Comparison of ENCODE assay signal across 30 cellular contexts in the genomic region with DNA sequence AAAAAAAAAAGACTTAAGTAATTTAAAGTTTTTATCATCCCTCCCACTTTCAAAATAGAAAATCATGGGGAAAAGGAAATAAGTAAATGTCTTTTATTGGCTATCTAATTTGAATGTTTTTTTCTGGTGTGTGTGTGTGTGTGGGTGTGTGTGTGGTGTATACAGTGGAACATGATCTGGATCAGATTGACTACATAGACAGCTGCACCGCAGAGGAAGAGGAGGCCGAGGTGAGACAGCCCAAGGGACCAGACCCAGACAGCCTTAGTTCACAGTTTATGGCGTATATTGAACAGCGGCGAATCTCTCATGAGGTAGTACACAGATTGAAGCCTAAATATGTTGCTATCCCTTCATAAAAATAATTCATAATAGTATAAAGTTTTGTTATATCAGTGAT. TPM values are rescaled to one million over a fixed set of nuclear protein-coding genes. Genes with fewer than 3 reads are reported as not detected.
DNase-seq lines count a peak whose midpoint lies in the region; ATAC-seq, FAIRE-seq and TF ChIP-seq lines count a peak whose summit lies in the region.
"Had no signal": no experiment of that assay in that cellular context is flagged by ENCODE, and none has a peak within 500 bp of the region (broad histone marks: within the 10 kb centered on the region; RNA-seq: fewer than 3 reads in every experiment).

No MANE protein-coding gene starts in this region.

- no peak overlapping the region for H2AFZ ChIP-seq in GM12878 (ENCODE audit: control insufficient read depth, low read depth, low read length)
- H2AFZ ChIP-seq in trophoblast cell (ENCODE audit: insufficient read depth, low read length, poor library complexity) = no peak overlapping the region

- in situ Hi-C loops in GM12878 (cut with MboI) = no loop called here

- TF ChIP-seq POLR2A in GM12878 (IDR thresholded peaks at IDR 0.05; ENCODE audit: low read depth, low read length) = no peak

- no TSS peak for BruUV-seq in GM12878 (replicated peaks; lab: Mats Ljungman, UMichigan)

- no peak overlapping the region for H3K4me3 ChIP-seq in HEK293 (ENCODE audit: low read depth, low read length)
- no peak overlapping the region for H3K4me3 ChIP-seq in GM12878
- H3K4me3 ChIP-seq in trophoblast cell (ENCODE audit: low read depth, low read length) = no peak overlapping the region
- no peak overlapping the region for H3K4me3 ChIP-seq in colonic mucosa
- H3K4me3 ChIP-seq: A549, esophagus squamous epithelium, Peyer's patch, prostate gland, thyroid gland had no signal

- no peak overlapping the region for H3K27ac ChIP-seq in HEK293 (ENCODE audit: extremely low read depth, low read depth, low read length)
- H3K27ac ChIP-seq in GM12878 (ENCODE audit: control insufficient read depth, insufficient read depth) = peak overlapping the region; percentile 30
- no peak overlapping the region for H3K27ac ChIP-seq in trophoblast cell (ENCODE audit: low read depth, low read length)
- no peak overlapping the region for H3K27ac ChIP-seq in colonic mucosa
- H3K27ac ChIP-seq: A549, esophagus squamous epithelium, neutrophil, Peyer's patch, prostate gland, thyroid gland had no signal

- H2AK5ac ChIP-seq in trophoblast cell (ENCODE audit: low read length) = no peak overlapping the region

- H3K4me2 ChIP-seq in GM12878 (ENCODE audit: control insufficient read depth, insufficient read depth) = no peak overlapping the region
- no peak overlapping the region for H3K4me2 ChIP-seq in trophoblast cell (ENCODE audit: low read length)
- H3K4me2 ChIP-seq: A549 had no signal

- H4K8ac ChIP-seq in trophoblast cell (ENCODE audit: low read depth, low read length) = no peak overlapping the region

- TF ChIP-seq RAD21 in GM12878 (IDR thresholded peaks at IDR 0.05; ENCODE audit: insufficient read depth, low read depth, low read length) = no peak

- no peaks in the 10 kb centered on the region for H3K79me2 ChIP-seq in GM12878 (ENCODE audit: control insufficient read depth, insufficient read depth, low read length)
- H3K79me2 ChIP-seq in trophoblast cell (ENCODE audit: control insufficient read depth, insufficient read depth, low read length, poor library complexity) = no peaks in the 10 kb centered on the region

- no peak overlapping the region for H3K23ac ChIP-seq in trophoblast cell (ENCODE audit: low read length)

- TF ChIP-seq EP300 in GM12878 (IDR thresholded peaks at IDR 0.05; ENCODE audit: borderline replicate concordance in 1 of 2, control insufficient read depth in 1 of 2, low read depth in 2 of 2, low read length in 2 of 2) = no peak

- H3K79me1 ChIP-seq in trophoblast cell (ENCODE audit: low read length) = no peaks in the 10 kb centered on the region

- H3K4me3 Mint-ChIP-seq in activated T-cell treated with anti-CD3 and anti-CD28 coated beads, Interleukin-2, amount 50 U/mL, for 24 hours = no peak overlapping the region
- peak overlapping the region; percentile 67 to 76 for H3K4me3 Mint-ChIP-seq in stimulated activated naive B cell treated with anti-CD40 and anti-IgM and Interleukin-4, amounts not matched to agents 10 μg/mL and 1 μg/mL and 100 μg/mL, for 72 hours
- H3K4me3 Mint-ChIP-seq: activated naive CD8-positive, alpha-beta T cell treated with anti-CD3 and anti-CD28 coated beads, Interleukin-2, amount 10 ng/mL, durations not matched to agents 7 days and 5 days; stimulated activated naive CD8-positive, alpha-beta T cell treated with anti-CD3 and anti-CD28 coated beads, Interleukin-15, amount 100 ng/mL, for 72 hours had no signal

- RAD21 ChIA-PET in GM12878 (lab: Charles Lee; ENCODE audit: unreplicated experiment) = no interaction called here

- 25% methylated on average over 5 of the region's 5 CpGs for WGBS in GM12878 (ENCODE audit: insufficient coverage, insufficient replicate concordance, low lambda C conversion rate, missing lambda C conversion rate)
- WGBS in trophoblast cell (ENCODE audit: extremely low coverage, insufficient coverage, insufficient read length) = no CpG with 5 or more reads among the region's 5 CpGs

- H3K4ac ChIP-seq in trophoblast cell (ENCODE audit: low read depth, low read length) = no peak overlapping the region

- H3K36me3 ChIP-seq in HEK293 (ENCODE audit: control insufficient read depth in 2 of 2, insufficient read depth in 1 of 2, low read length in 2 of 2) = peaks cover 21 to 68% of the 10 kb centered on the region in 2 experiments
- H3K36me3 ChIP-seq in GM12878 (ENCODE audit: control insufficient read depth in 2 of 2, insufficient read depth in 2 of 2, low read length in 1 of 2) = peaks cover 1 to 24% of the 10 kb centered on the region in 2 experiments
- peaks cover 20 to 27% of the 10 kb centered on the region in 2 experiments for H3K36me3 ChIP-seq in trophoblast cell (ENCODE audit: control insufficient read depth in 1 of 2, insufficient read depth in 2 of 2, low read length in 2 of 2)
- no peaks in the 10 kb centered on the region for H3K36me3 ChIP-seq in colonic mucosa

- H2BK12ac ChIP-seq in trophoblast cell (ENCODE audit: low read length) = no peak overlapping the region

- peak; percentile 49 for FAIRE-seq in GM12878 (lab: Jason Lieb, UNC)
- FAIRE-seq: A549, astrocyte, endometrium had no signal

- peak overlapping the region; percentile 33 for H3K27ac Mint-ChIP-seq in activated T-cell treated with anti-CD3 and anti-CD28 coated beads, Interleukin-2, amount 50 U/mL, for 24 hours
- H3K27ac Mint-ChIP-seq in stimulated activated naive B cell treated with anti-CD40 and anti-IgM and Interleukin-4, amounts not matched to agents 10 μg/mL and 1 μg/mL and 100 μg/mL, for 72 hours = peak overlapping the region; percentile 85
- H3K27ac Mint-ChIP-seq: activated naive CD8-positive, alpha-beta T cell treated with anti-CD3 and anti-CD28 coated beads, Interleukin-2, amount 10 ng/mL, durations not matched to agents 7 days and 5 days had no signal

- SMC1A ChIA-PET in GM12878 (lab: Charles Lee; ENCODE audit: uncharacterized antibody, unreplicated experiment) = no interaction called here

- H2BK5ac ChIP-seq in trophoblast cell (ENCODE audit: low read depth, low read length, poor library complexity) = no peak overlapping the region

- H4K20me1 ChIP-seq in GM12878 (ENCODE audit: control insufficient read depth, insufficient read depth) = no peaks in the 10 kb centered on the region

- H4K12ac ChIP-seq in trophoblast cell (ENCODE audit: low read depth, low read length) = no peak overlapping the region

- no peak overlapping the region for H3K14ac ChIP-seq in trophoblast cell (ENCODE audit: low read length)

- peaks cover 10% of the 10 kb centered on the region for H3K4me1 Mint-ChIP-seq in activated T-cell treated with anti-CD3 and anti-CD28 coated beads, Interleukin-2, amount 50 U/mL, for 24 hours (ENCODE audit: low read depth)
- H3K4me1 Mint-ChIP-seq in stimulated activated naive B cell treated with anti-CD40 and anti-IgM and Interleukin-4, amounts not matched to agents 10 μg/mL and 1 μg/mL and 100 μg/mL, for 72 hours = peaks cover 5 to 19% of the 10 kb centered on the region in 2 donors
- H3K4me1 Mint-ChIP-seq: stimulated activated naive CD8-positive, alpha-beta T cell treated with anti-CD3 and anti-CD28 coated beads, Interleukin-15, amount 100 ng/mL, for 72 hours had no signal

- TF ChIP-seq CTCF in HEK293 (tag by site-specific recombination; IDR thresholded peaks at IDR 0.05) (no peak), GM12878 (IDR thresholded peaks at IDR 0.05 in 2 of 3, conservative IDR thresholded peaks at IDR 0.05 in 1 of 3; ENCODE audit: control insufficient read depth in 2 of 3, extremely low read depth in 1 of 3, insufficient read depth in 1 of 3, low read depth in 3 of 3, low read length in 3 of 3) (no peak), colonic mucosa (IDR thresholded peaks at IDR 0.05) (no peak)

- no peaks in the 10 kb centered on the region for H3K9me3 Mint-ChIP-seq in activated T-cell treated with anti-CD3 and anti-CD28 coated beads, Interleukin-2, amount 50 U/mL, for 24 hours
- no peaks in the 10 kb centered on the region for H3K9me3 Mint-ChIP-seq in stimulated activated naive B cell treated with anti-CD40 and anti-IgM and Interleukin-4, amounts not matched to agents 10 μg/mL and 1 μg/mL and 100 μg/mL, for 72 hours
- H3K9me3 Mint-ChIP-seq: activated naive CD8-positive, alpha-beta T cell treated with anti-CD3 and anti-CD28 coated beads, Interleukin-2, amount 10 ng/mL, durations not matched to agents 7 days and 5 days; stimulated activated naive CD8-positive, alpha-beta T cell treated with anti-CD3 and anti-CD28 coated beads, Interleukin-15, amount 100 ng/mL, for 72 hours had no signal

- no peaks in the 10 kb centered on the region for H3K27me3 ChIP-seq in GM12878 (replicated peaks in 1 of 2; ENCODE audit: control insufficient read depth in 2 of 2, insufficient read depth in 2 of 2, low read length in 1 of 2)
- no peaks in the 10 kb centered on the region for H3K27me3 ChIP-seq in trophoblast cell (ENCODE audit: insufficient read depth, low read length)
- H3K27me3 ChIP-seq in colonic mucosa = no peaks in the 10 kb centered on the region
- H3K27me3 ChIP-seq: esophagus squamous epithelium, neutrophil, Peyer's patch, thyroid gland had no signal

- peak; percentile 68 for ATAC-seq in GM12878
- ATAC-seq in stimulated activated naive B cell treated with anti-CD40 and anti-IgM and Interleukin-4, amounts not matched to agents 10 μg/mL and 1 μg/mL and 100 μg/mL, for 72 hours (replicated peaks) = peak; percentile 61 to 73
- ATAC-seq: A549; left cardiac atrium; stimulated activated naive CD8-positive, alpha-beta T cell treated with anti-CD3 and anti-CD28 coated beads, Interleukin-15, amount 100 ng/mL, for 72 hours had no signal

- H3K36me3 Mint-ChIP-seq in activated T-cell treated with anti-CD3 and anti-CD28 coated beads, Interleukin-2, amount 50 U/mL, for 24 hours (ENCODE audit: low read depth) = peaks cover 77% of the 10 kb centered on the region
- peaks cover 26 to 43% of the 10 kb centered on the region in 2 donors for H3K36me3 Mint-ChIP-seq in stimulated activated naive B cell treated with anti-CD40 and anti-IgM and Interleukin-4, amounts not matched to agents 10 μg/mL and 1 μg/mL and 100 μg/mL, for 72 hours

- H3K4me1 ChIP-seq in HEK293 (ENCODE audit: control insufficient read depth, insufficient read depth, low read length) = no peaks in the 10 kb centered on the region
- H3K4me1 ChIP-seq in GM12878 (ENCODE audit: control insufficient read depth, insufficient read depth, low read length) = peaks cover 10% of the 10 kb centered on the region
- no peaks in the 10 kb centered on the region for H3K4me1 ChIP-seq in trophoblast cell (ENCODE audit: control insufficient read depth in 1 of 2, insufficient read depth in 2 of 2, low read length in 2 of 2)
- no peaks in the 10 kb centered on the region for H3K4me1 ChIP-seq in colonic mucosa
- H3K4me1 ChIP-seq: A549, esophagus squamous epithelium, Peyer's patch, prostate gland, thyroid gland had no signal

- H3K27me3 Mint-ChIP-seq in activated T-cell treated with anti-CD3 and anti-CD28 coated beads, Interleukin-2, amount 50 U/mL, for 24 hours = no peaks in the 10 kb centered on the region
- H3K27me3 Mint-ChIP-seq in stimulated activated naive B cell treated with anti-CD40 and anti-IgM and Interleukin-4, amounts not matched to agents 10 μg/mL and 1 μg/mL and 100 μg/mL, for 72 hours = no peaks in the 10 kb centered on the region
- H3K27me3 Mint-ChIP-seq: activated naive CD8-positive, alpha-beta T cell treated with anti-CD3 and anti-CD28 coated beads, Interleukin-2, amount 10 ng/mL, durations not matched to agents 7 days and 5 days; stimulated activated naive CD8-positive, alpha-beta T cell treated with anti-CD3 and anti-CD28 coated beads, Interleukin-15, amount 100 ng/mL, for 72 hours had no signal

- DNase-seq in activated T-cell treated with anti-CD3 and anti-CD28 coated beads, Interleukin-2, amount 50 U/mL, for 24 hours = no peak
- DNase-seq in activated T-cell treated with anti-CD3 and anti-CD28 coated beads for 4 hours (no peak), GM12878 (ENCODE audit: low read depth, low spot score) (no peak), trophoblast cell (no peak), colonic mucosa (no peak), NCI-H524 treated with DMSO at 0.1 percent for 48 hours (lab: John Stamatoyannopoulos, UW) (no peak)
- peak; percentile 23 for DNase-seq in stimulated activated naive B cell treated with anti-CD40 and anti-IgM and Interleukin-4, amounts not matched to agents 10 μg/mL and 1 μg/mL and 100 μg/mL, for 72 hours
- DNase-seq: activated CD4-positive, alpha-beta T cell treated with anti-CD3 and anti-CD28 coated beads, Interleukin-2, amount 50 U/mL, for 48 hours; activated CD8-positive, alpha-beta memory T cell treated with anti-CD3 and anti-CD28 coated beads, Interleukin-2, amount 50 U/mL, for 48 hours; activated effector memory CD4-positive, alpha-beta T cell treated with Interleukin-2 at 50 U/mL for 16 hours; activated naive CD8-positive, alpha-beta T cell treated with anti-CD3 and anti-CD28 coated beads, Interleukin-2, amount 10 ng/mL, durations not matched to agents 7 days and 5 days; AML-193; DMS153; esophagus squamous epithelium; left cardiac atrium; mammary epithelial cell; NCI-H1092 treated with DMSO at 0.1 percent for 48 hours; NCI-H526 treated with DMSO at 0.1 percent for 48 hours; Peyer's patch; SHP77 treated with DMSO at 0.1 percent for 48 hours; stimulated activated naive CD8-positive, alpha-beta T cell treated with anti-CD3 and anti-CD28 coated beads, Interleukin-15, amount 100 ng/mL, for 72 hours; SW 1271; T-helper 9 cell; thyroid gland had no signal

- no peak overlapping the region for H2BK120ac ChIP-seq in trophoblast cell (ENCODE audit: insufficient read depth, low read length, poor library complexity)

- intact Hi-C loops in GM12878 (cut with micrococcal nuclease; ENCODE audit: unreplicated experiment) (loop anchor here (2.0 kb wide), 1 partner anchor 45 kb away; a partner anchor contains a TSS), colonic mucosa (cut with DNase I) (no loop called here)

- no peak overlapping the region for H3K18ac ChIP-seq in trophoblast cell (ENCODE audit: low read length)

- H3K9me3 ChIP-seq in HEK293 (ENCODE audit: control insufficient read depth, insufficient read depth, low read depth, low read length) (no peaks in the 10 kb centered on the region), GM12878 (replicated peaks; ENCODE audit: control insufficient read depth, insufficient read depth, low read length) (no peaks in the 10 kb centered on the region), trophoblast cell (ENCODE audit: insufficient read depth, low read depth, low read length) (no peaks in the 10 kb centered on the region), colonic mucosa (no peaks in the 10 kb centered on the region)
- H3K9me3 ChIP-seq: A549, esophagus squamous epithelium, neutrophil, Peyer's patch, prostate gland, thyroid gland had no signal

- CTCF ChIA-PET in HEK293 (lab: Yijun Ruan, JAX) = no interaction called here
- CTCF ChIA-PET in GM12878 (lab: Yijun Ruan, JAX) = no interaction called here

- H4K91ac ChIP-seq in trophoblast cell (ENCODE audit: low read depth, low read length) = no peak overlapping the region

- POLR2A ChIA-PET in HEK293 (lab: Yijun Ruan, JAX) (no interaction called here), GM12878 (lab: Charles Lee) (interaction anchor here (0.6 to 1.5 kb wide), 4 partner anchors 12 to 273 kb away, joined by 3 to 4 read pairs (median 4); no protein-coding TSS in a partner anchor)

- H3K9ac ChIP-seq in GM12878 (ENCODE audit: control insufficient read depth, insufficient read depth, low read length) (no peak overlapping the region; the same call in 1 of the 2 replicates), trophoblast cell (ENCODE audit: low read length) (no peak overlapping the region), colonic mucosa (ENCODE audit: low read depth in 2 of 2, low read length in 2 of 2) (no peak overlapping the region)

RNA-seq across cellular contexts. Expression of a gene that starts 44.5 kb away (rescaled TPM):
- 357 and 406 TPM in 2 replicates for total RNA-seq in GM12878 (2013; cell fraction: nucleolus; rRNA removed)
- total RNA-seq in GM12878 (2014; rRNA removed) (39.8 and 44.6 TPM in 2 replicates), GM12878 (2014; rRNA removed; fragmentation: Illumina TruSeq; extraction: Trizol) (41.5 and 50.4 TPM in 2 replicates), GM12878 (2021) (40.0 and 48.3 TPM in 2 replicates), colonic mucosa (10 to 100 TPM; 33.5 to 34.9 TPM)
- 22.3 TPM for polyA plus RNA-seq in GM12878 (2011; ENCODE audit: low read depth)
- polyA plus RNA-seq in GM12878 (2011; rRNA removed) (111 and 132 TPM in 2 replicates), GM12878 (2014; fragmentation: Illumina TruSeq; extraction: Trizol) (44.9 and 49.5 TPM in 2 replicates), GM12878 (2014; fragmentation: Nextera tagmentation; extraction: Ambion mirVana) (1 to 10 TPM; 3.9 to 7.3 TPM), GM12878 (2014; rRNA removed) (133 and 136 TPM in 2 replicates), GM12878 (2016; fragmentation: Nextera tagmentation; extraction: Ambion mirVana) (10 to 100 TPM; 26.6 to 26.8 TPM)
- polyA plus RNA-seq in GM12878 (2011; cell fraction: cytosol; rRNA removed) = 95.9 and 99.7 TPM in 2 replicates
- 131 and 218 TPM in 2 replicates for polyA plus RNA-seq in GM12878 (2011; cell fraction: nucleus; rRNA removed)
- 25.2 and 25.3 TPM in 2 replicates for polyA plus RNA-seq in GM12878 (2012)
- polyA minus RNA-seq in GM12878 (2011; rRNA and poly(A)+ RNA removed) = 169 and 228 TPM in 2 replicates
- polyA minus RNA-seq in GM12878 (2011; cell fraction: cytosol; rRNA and poly(A)+ RNA removed) = 25.3 and 42.1 TPM in 2 replicates
- polyA minus RNA-seq in GM12878 (2011; cell fraction: nucleus; rRNA and poly(A)+ RNA removed) = 61.1 and 89.3 TPM in 2 replicates
- polyA plus RNA-seq in trophoblast cell (2013) = 22.8 and 24.3 TPM in 2 replicates
